In the genomic region with DNA sequence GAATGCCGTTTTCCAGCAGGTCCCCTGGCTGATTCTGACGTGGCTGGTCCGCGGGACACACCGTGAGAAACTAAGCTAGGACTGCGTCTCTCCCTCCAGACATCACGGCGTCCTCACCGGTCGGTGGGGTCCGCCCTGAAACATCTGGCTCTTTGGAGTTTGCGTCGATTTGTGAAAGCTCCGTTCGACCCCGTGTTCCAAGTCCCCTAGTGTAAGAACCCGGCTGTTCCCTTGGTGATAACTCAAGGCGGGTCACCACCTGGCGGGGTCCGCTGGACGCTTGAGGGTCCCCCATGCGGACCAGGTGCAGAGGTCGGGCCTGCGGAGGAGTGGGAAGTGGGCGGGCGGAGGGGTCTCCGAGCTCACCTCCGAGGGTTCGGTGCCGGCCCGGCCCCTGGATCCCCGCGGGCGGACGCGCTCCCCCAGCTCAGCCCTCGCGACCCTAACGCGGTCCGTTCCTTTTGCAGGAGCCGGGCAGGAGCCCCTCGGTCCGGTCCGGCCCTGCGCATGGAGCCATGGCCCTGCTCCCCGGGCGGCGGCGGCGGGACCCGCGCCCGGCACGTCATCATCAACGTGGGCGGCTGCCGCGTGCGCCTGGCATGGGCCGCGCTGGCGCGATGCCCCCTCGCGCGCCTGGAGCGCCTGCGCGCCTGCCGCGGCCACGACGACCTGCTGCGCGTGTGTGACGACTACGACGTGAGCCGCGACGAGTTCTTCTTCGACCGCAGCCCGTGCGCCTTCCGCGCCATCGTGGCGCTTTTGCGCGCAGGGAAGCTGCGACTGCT, we compare ENCODE assay signal across 27 cellular contexts.
DNase-seq lines count a peak whose midpoint lies in the region; ATAC-seq and TF ChIP-seq lines count a peak whose summit lies in the region.
"Had no signal": no experiment of that assay in that cellular context is flagged by ENCODE, and none has a peak within 500 bp of the region (broad histone marks: within the 10 kb centered on the region; RNA-seq: fewer than 3 reads in every experiment).

No MANE protein-coding gene starts in this region.

- peak; percentile 35 for DNase-seq in activated CD8-positive, alpha-beta memory T cell treated with anti-CD3 and anti-CD28 coated beads for 24 hours
- DNase-seq in activated CD8-positive, alpha-beta memory T cell treated with anti-CD3 and anti-CD28 coated beads, Interleukin-2, amount 50 U/mL, for 4 hours = no peak
- DNase-seq in H7 (peak; percentile 58), endothelial cell (ENCODE audit: low spot score) (peak; percentile 2), spleen (peak; percentile 55), vagina (ENCODE audit: extremely low spot score in 2 of 2) (no peak)
- DNase-seq: activated gamma-delta T cell treated with Interleukin-2 at 50 U/mL for 16 hours; activated naive CD8-positive, alpha-beta T cell treated with anti-CD3 and anti-CD28 coated beads, Interleukin-2, amount 50 U/mL, for 24 hours; caudate nucleus; cortex of kidney; DMS79 treated with DMSO at 0.1 percent for 48 hours; GDM1; glutamatergic neuron; NCI-H1694 treated with DMSO at 0.1 percent for 48 hours; NCI-H2171; sigmoid colon; stimulated activated CD4-positive, alpha-beta T cell treated with anti-CD3 and anti-CD28 coated beads, Interleukin-4, amount 100 ng/mL, for 24 hours; substantia nigra; uterus; WERI-Rb-1 had no signal

- no peak overlapping the region for H3K27ac ChIP-seq in spleen
- no peak overlapping the region for H3K27ac ChIP-seq in vagina
- H3K27ac ChIP-seq: C4-2B, sigmoid colon, SJSA1, uterus, WERI-Rb-1 had no signal

- H3K27me3 Mint-ChIP-seq in endothelial cell (ENCODE audit: unreplicated experiment) = no peaks in the 10 kb centered on the region

- intact Hi-C loops in spleen (cut with DNase I; ENCODE audit: low total_unique reads) = no loop called here
- intact Hi-C loops in vagina (cut with DNase I) = no loop called here

- no peaks in the 10 kb centered on the region for H3K27me3 ChIP-seq in H7 (ENCODE audit: control insufficient read depth, insufficient read depth, low read length)
- peaks cover 0 to 11% (median 0%) of the 10 kb centered on the region in 7 donors for H3K27me3 ChIP-seq in spleen (replicated peaks in 1 of 7)
- no peaks in the 10 kb centered on the region for H3K27me3 ChIP-seq in vagina
- H3K27me3 ChIP-seq: SJSA1, uterus had no signal

- no peaks in the 10 kb centered on the region for H3K4me1 Mint-ChIP-seq in endothelial cell (ENCODE audit: unreplicated experiment)
- H3K4me1 Mint-ChIP-seq: activated naive CD8-positive, alpha-beta T cell treated with anti-CD3 and anti-CD28 coated beads, Interleukin-2, amount 50 U/mL, for 24 hours; mesothelial cell of epicardium had no signal

- H3K4me3 ChIP-seq in H7 (ENCODE audit: insufficient read depth, low read depth, low read length) = no peak overlapping the region
- no peak overlapping the region for H3K4me3 ChIP-seq in spleen
- H3K4me3 ChIP-seq in vagina = no peak overlapping the region
- H3K4me3 ChIP-seq: sigmoid colon, SJSA1, uterus had no signal

- TF ChIP-seq POLR2A in spleen (IDR thresholded peaks at IDR 0.05) = no peak
- TF ChIP-seq POLR2A in vagina (IDR thresholded peaks at IDR 0.05) = no peak

- no peaks in the 10 kb centered on the region for H3K36me3 Mint-ChIP-seq in endothelial cell (ENCODE audit: low read depth, unreplicated experiment)

- no peak overlapping the region for H3K4me3 Mint-ChIP-seq in endothelial cell (ENCODE audit: unreplicated experiment)
- H3K4me3 Mint-ChIP-seq: activated naive CD8-positive, alpha-beta T cell treated with anti-CD3 and anti-CD28 coated beads, Interleukin-2, amount 50 U/mL, for 24 hours; mesothelial cell of epicardium had no signal

- H3K9me3 Mint-ChIP-seq in endothelial cell (ENCODE audit: unreplicated experiment) = no peaks in the 10 kb centered on the region

- WGBS in spleen, 5 donors = 73 to 82% (median 79%) methylated on average over 64 to 93 of the region's 93 CpGs

- no peaks in the 10 kb centered on the region for H3K36me3 ChIP-seq in H7 (replicated peaks; ENCODE audit: control insufficient read depth, insufficient read depth, low read length)
- no peaks in the 10 kb centered on the region for H3K36me3 ChIP-seq in spleen
- H3K36me3 ChIP-seq in vagina = no peaks in the 10 kb centered on the region
- H3K36me3 ChIP-seq: sigmoid colon, SJSA1, uterus, WERI-Rb-1 had no signal

- no peak overlapping the region for H3K27ac Mint-ChIP-seq in endothelial cell (ENCODE audit: unreplicated experiment)
- H3K27ac Mint-ChIP-seq: activated naive CD8-positive, alpha-beta T cell treated with anti-CD3 and anti-CD28 coated beads, Interleukin-2, amount 50 U/mL, for 24 hours; mesothelial cell of epicardium; progenitor cell of endocrine pancreas had no signal

- H3K9me3 ChIP-seq in spleen = peaks cover 0 to 35% (median 24%) of the 10 kb centered on the region in 8 donors
- H3K9me3 ChIP-seq in vagina = peaks cover 3% of the 10 kb centered on the region
- H3K9me3 ChIP-seq: sigmoid colon, uterus had no signal

- H3K4me1 ChIP-seq in spleen = no peaks in the 10 kb centered on the region
- no peaks in the 10 kb centered on the region for H3K4me1 ChIP-seq in vagina
- H3K4me1 ChIP-seq: sigmoid colon, SJSA1, uterus had no signal

- no peak for TF ChIP-seq CTCF in endothelial cell (IDR thresholded peaks at IDR 0.05; ENCODE audit: unreplicated experiment)
- no peak for TF ChIP-seq CTCF in spleen (IDR thresholded peaks at IDR 0.05 in 8 of 11, conservative IDR thresholded peaks at IDR 0.05 in 3 of 11)
- TF ChIP-seq CTCF in vagina (IDR thresholded peaks at IDR 0.05) = no peak

- ATAC-seq in GM19023 (IDR thresholded peaks at IDR 0.05; ENCODE audit: unreplicated experiment) = no peak
- no peak for ATAC-seq in HG03135 (IDR thresholded peaks at IDR 0.05; ENCODE audit: unreplicated experiment)
- ATAC-seq: activated naive CD8-positive, alpha-beta T cell treated with anti-CD3 and anti-CD28 coated beads, Interleukin-2, amount 50 U/mL, for 24 hours; esophagus mucosa had no signal

Comparison
In these comparisons a context has a peak if more than half of its experiments do, and no peak if none do; other contexts are left out.
1. DNase-seq: peak in activated CD8-positive, alpha-beta memory T cell treated with anti-CD3 and anti-CD28 coated beads for 24 hours (single experiment), H7 (single experiment), endothelial cell (single experiment) and spleen (single experiment); none in activated CD8-positive, alpha-beta memory T cell treated with anti-CD3 and anti-CD28 coated beads, Interleukin-2, amount 50 U/mL, for 4 hours (single experiment) and vagina (0 of 2).